10 cellular contexts compared by ENCODE assay signal in genomic region chr12:111636209-111636928, GRCh38. TPM values are rescaled to one million over a fixed set of nuclear protein-coding genes. Genes with fewer than 3 reads are reported as not detected.
DNase-seq lines count a peak whose midpoint lies in the region; ATAC-seq, FAIRE-seq and TF ChIP-seq lines count a peak whose summit lies in the region.
"Had no signal": no experiment of that assay in that cellular context is flagged by ENCODE, and none has a peak within 500 bp of the region (broad histone marks: within the 10 kb centered on the region; RNA-seq: fewer than 3 reads in every experiment).

No MANE protein-coding gene starts in this region.

- TF ChIP-seq CTCF in A549 (IDR thresholded peaks at IDR 0.05) (no peak), SK-N-SH (IDR thresholded peaks at IDR 0.05) (no peak)

- 0 out of 2 replicates have a peak overlapping the region, but pooled peaks have one; percentile 23 for H2AFZ ChIP-seq in SK-N-SH (ENCODE audit: low read depth)

- peaks cover 0 to 5% (median 0%) of the 10 kb centered on the region in 7 donors for H3K4me1 Mint-ChIP-seq in naive thymus-derived CD4-positive, alpha-beta T cell

- FAIRE-seq in A549 (lab: Jason Lieb, UNC), result no peak
- FAIRE-seq: TTC549 had no signal

- no peaks in the 10 kb centered on the region for H3K9me3 ChIP-seq in A549
- H3K9me3 ChIP-seq in SK-N-SH, result no peaks in the 10 kb centered on the region
- H3K9me3 ChIP-seq in naive thymus-derived CD4-positive, alpha-beta T cell (ENCODE audit: control insufficient read depth in 2 of 3, low read length in 3 of 3), result no peaks in the 10 kb centered on the region

- H3K4me3 Mint-ChIP-seq in naive thymus-derived CD4-positive, alpha-beta T cell, result no peak overlapping the region
- H3K4me3 Mint-ChIP-seq: B cell had no signal

- H3K27me3 Mint-ChIP-seq in naive thymus-derived CD4-positive, alpha-beta T cell, result no peaks in the 10 kb centered on the region
- H3K27me3 Mint-ChIP-seq: B cell had no signal

- H4K20me1 ChIP-seq in SK-N-SH (ENCODE audit: insufficient read depth), result no peaks in the 10 kb centered on the region

- H3K9me3 Mint-ChIP-seq in naive thymus-derived CD4-positive, alpha-beta T cell, result no peaks in the 10 kb centered on the region

- H3K4me3 ChIP-seq in A549, result no peak overlapping the region
- H3K4me3 ChIP-seq in SK-N-SH (ENCODE audit: low read depth in 2 of 2, low read length in 1 of 2), result no peak overlapping the region
- no peak overlapping the region for H3K4me3 ChIP-seq in naive thymus-derived CD4-positive, alpha-beta T cell (ENCODE audit: low read length)

- H3F3A ChIP-seq in SK-N-SH (replicated peaks; ENCODE audit: insufficient read depth), result peaks cover 4% of the 10 kb centered on the region

- POLR2A ChIA-PET in A549 (lab: Yijun Ruan, JAX) (no interaction called here), SK-N-SH (lab: Yijun Ruan, JAX) (interaction anchor here (1.0 kb wide), 1 partner anchor 8 kb away, joined by 3 read pairs; no protein-coding TSS in a partner anchor)
- POLR2A ChIA-PET in naive thymus-derived CD4-positive, alpha-beta T cell (lab: Charles Lee), result no interaction called here

- H3K9me2 ChIP-seq in SK-N-SH, result no peaks in the 10 kb centered on the region

- ATAC-seq in A549, result peak; percentile 15 to 39; a peak in 2 of 6 replicates
- no peak for ATAC-seq in naive thymus-derived CD4-positive, alpha-beta T cell
- no peak for ATAC-seq in HG02763 (IDR thresholded peaks at IDR 0.05; ENCODE audit: unreplicated experiment)

- H3K27ac ChIP-seq in A549 (no peak overlapping the region), SK-N-SH (ENCODE audit: low read depth in 2 of 2, low read length in 1 of 2) (peak overlapping the region in 1 of 2 experiments; percentile 24; a peak in 2 of 4 replicates)
- peak overlapping the region; percentile 7 for H3K27ac ChIP-seq in naive thymus-derived CD4-positive, alpha-beta T cell (ENCODE audit: low read depth, low read length)

- WGBS in A549 (ENCODE audit: missing lambda C conversion rate), result 85% methylated on average over 19 of the region's 19 CpGs
- 55% methylated on average over 19 of the region's 19 CpGs for whole genome bisulfite sequencing in SK-N-SH (ENCODE audit: low lambda C conversion rate)

- CTCF ChIA-PET in A549 (lab: Yijun Ruan, JAX) (no interaction called here), SK-N-SH (lab: Yijun Ruan, JAX) (interaction anchor here (0.7 to 1.2 kb wide), 2 partner anchors 116 to 239 kb away, joined by 3 to 8 read pairs; no protein-coding TSS in a partner anchor)
- CTCF ChIA-PET in naive thymus-derived CD4-positive, alpha-beta T cell (lab: Charles Lee), result no interaction called here

- no peaks in the 10 kb centered on the region for H3K27me3 ChIP-seq in SK-N-SH (ENCODE audit: insufficient read depth)
- H3K27me3 ChIP-seq in naive thymus-derived CD4-positive, alpha-beta T cell (ENCODE audit: control insufficient read depth in 2 of 2, insufficient read depth in 2 of 2, low read length in 2 of 2), result no peaks in the 10 kb centered on the region

- intact Hi-C loops in naive thymus-derived CD4-positive, alpha-beta T cell (cut with micrococcal nuclease), result no loop called here

- no peaks in the 10 kb centered on the region for H3K79me2 ChIP-seq in SK-N-SH (ENCODE audit: insufficient read depth)

- no peak overlapping the region for H3K9ac ChIP-seq in SK-N-SH

- no peak for TF ChIP-seq EP300 in A549 (IDR thresholded peaks at IDR 0.05)
- TF ChIP-seq EP300 in SK-N-SH (IDR thresholded peaks at IDR 0.05; ENCODE audit: borderline replicate concordance in 1 of 2, low read depth in 1 of 2, low read length in 1 of 2), result no peak

- no peak for TF ChIP-seq POLR2A in A549 (IDR thresholded peaks at IDR 0.05; ENCODE audit: low read length)

- peaks cover 0 to 7% (median 0%) of the 10 kb centered on the region in 5 donors for H3K36me3 Mint-ChIP-seq in naive thymus-derived CD4-positive, alpha-beta T cell

- TF ChIP-seq RAD21 in A549 (conservative IDR thresholded peaks at IDR 0.05 in 1 of 2, IDR thresholded peaks at IDR 0.05 in 1 of 2) (no peak), SK-N-SH (IDR thresholded peaks at IDR 0.05; ENCODE audit: low read length) (no peak)

- DNase-seq in A549 (ENCODE audit: low read depth in 1 of 2, low spot score in 1 of 2) (no peak), SK-N-SH (peak; percentile 55), globus pallidus (ENCODE audit: low spot score) (peak; percentile 60), NCI-H526 treated with DMSO at 0.1 percent for 48 hours (lab: John Stamatoyannopoulos, UW) (no peak), cortex of kidney (lab: John Stamatoyannopoulos, UW) (no peak), GOT3 (lab: John Stamatoyannopoulos, UW) (no peak)
- no peak for DNase-seq in naive thymus-derived CD4-positive, alpha-beta T cell

- H3K36me3 ChIP-seq in SK-N-SH (replicated peaks in 1 of 2; ENCODE audit: control insufficient read depth in 1 of 2, insufficient read depth in 2 of 2, low read length in 1 of 2), result peaks cover 0 to 4% of the 10 kb centered on the region in 2 experiments
- no peaks in the 10 kb centered on the region for H3K36me3 ChIP-seq in naive thymus-derived CD4-positive, alpha-beta T cell (ENCODE audit: control insufficient read depth in 2 of 3, insufficient read depth in 3 of 3, low read length in 3 of 3)

- H3K27ac Mint-ChIP-seq in naive thymus-derived CD4-positive, alpha-beta T cell, result no peak overlapping the region
- H3K27ac Mint-ChIP-seq: B cell had no signal

- H3K4me2 ChIP-seq in A549 (no peak overlapping the region), SK-N-SH (no peak overlapping the region)

- H3K4me1 ChIP-seq in A549 (no peaks in the 10 kb centered on the region), SK-N-SH (ENCODE audit: control insufficient read depth in 1 of 2, insufficient read depth in 2 of 2, low read depth in 1 of 2, low read length in 1 of 2) (peaks cover 9 to 11% of the 10 kb centered on the region in 2 experiments; a peak in 2 of 4 replicates)
- H3K4me1 ChIP-seq in naive thymus-derived CD4-positive, alpha-beta T cell (ENCODE audit: control insufficient read depth in 2 of 2, insufficient read depth in 2 of 2, low read length in 2 of 2), result no peaks in the 10 kb centered on the region

TF ChIP-seq in A549, 52 proteins besides CTCF, POLR2A, EP300 and RAD21 (continues in another document):
- TF ChIP-seq SMC3 (IDR thresholded peaks at IDR 0.05) (no peak), USF2 (IDR thresholded peaks at IDR 0.05) (no peak), TFCP2L1 (CRISPR knock-in tag; IDR thresholded peaks at IDR 0.05) (no peak), KDM5A (IDR thresholded peaks at IDR 0.05) (no peak)

TF ChIP-seq in SK-N-SH, 30 proteins besides CTCF, POLR2A, EP300 and RAD21:
- TF ChIP-seq MEF2A (IDR thresholded peaks at IDR 0.05; ENCODE audit: borderline replicate concordance, low read depth) (no peak), FOSL2 (IDR thresholded peaks at IDR 0.05; ENCODE audit: borderline replicate concordance, low read depth) (no peak), SIN3A (IDR thresholded peaks at IDR 0.05; ENCODE audit: borderline replicate concordance, low read depth, low read length) (no peak), MXI1 (IDR thresholded peaks at IDR 0.05; ENCODE audit: low read depth, low read length) (0 out of 2 replicates have a peak, but pooled peaks have one; percentile 27)

RNA-seq across cellular contexts. Expression of gene ATXN2, which starts 37.3 kb away (rescaled TPM):
- polyA plus RNA-seq in A549 (2011; rRNA removed), result 24.8 and 42.3 TPM in 2 replicates
- 42.4 and 49.7 TPM in 2 replicates for polyA plus RNA-seq in A549 (2012; cell fraction: cytosol; rRNA removed)
- 117 and 160 TPM in 2 replicates for polyA plus RNA-seq in A549 (2012; cell fraction: nucleus; rRNA removed)
- polyA plus RNA-seq in A549 (2017; fragmentation: RNase III; extraction: RNeasy Plus Mini Kit Qiagen cat#74134 plus additional on column Dnase treatment), result 29.5 to 31.9 TPM (median 30.6 TPM) in 3 replicates
- 110 and 112 TPM in 2 replicates for polyA minus RNA-seq in A549 (2011; rRNA and poly(A)+ RNA removed)
- 22.8 and 35.7 TPM in 2 replicates for polyA plus RNA-seq in SK-N-SH (2012; rRNA removed)
- 25.2 and 31.2 TPM in 2 replicates for polyA plus RNA-seq in SK-N-SH (2012; cell fraction: cytosol; rRNA removed)
- polyA plus RNA-seq in SK-N-SH (2012; cell fraction: nucleus; rRNA removed), result 114 and 133 TPM in 2 replicates
- total RNA-seq in naive thymus-derived CD4-positive, alpha-beta T cell, result 10 to 100 TPM; 39.7 to 71.9 (median 52.8) TPM
- polyA plus RNA-seq in naive thymus-derived CD4-positive, alpha-beta T cell, result 10 to 100 TPM; 23.9 to 32.2 TPM

RNA-seq across cellular contexts. Expression of gene BRAP, which starts 49.4 kb away (rescaled TPM):
- polyA plus RNA-seq in A549 (2011; rRNA removed) (25.2 and 29.7 TPM in 2 replicates), A549 (2017; fragmentation: RNase III; extraction: RNeasy Plus Mini Kit Qiagen cat#74134 plus additional on column Dnase treatment) (12.8 to 13.0 TPM (median 13.0 TPM) in 3 replicates), SK-N-SH (2012; rRNA removed) (11.4 and 11.7 TPM in 2 replicates)
- 10.6 and 12.1 TPM in 2 replicates for polyA plus RNA-seq in A549 (2012; cell fraction: cytosol; rRNA removed)
- polyA plus RNA-seq in A549 (2012; cell fraction: nucleus; rRNA removed), result 6.5 and 9.2 TPM in 2 replicates
- 28.6 and 30.5 TPM in 2 replicates for polyA minus RNA-seq in A549 (2011; rRNA and poly(A)+ RNA removed)
- polyA plus RNA-seq in SK-N-SH (2012; cell fraction: cytosol; rRNA removed), result 13.8 and 14.4 TPM in 2 replicates
- 10.4 and 12.4 TPM in 2 replicates for polyA plus RNA-seq in SK-N-SH (2012; cell fraction: nucleus; rRNA removed)
- total RNA-seq in naive thymus-derived CD4-positive, alpha-beta T cell, result 10 to 100 TPM; 19.5 to 25.5 (median 23.0) TPM
- polyA plus RNA-seq in naive thymus-derived CD4-positive, alpha-beta T cell, result 10 to 100 TPM; 19.4 to 27.3 TPM

RNA-seq across cellular contexts. Expression of gene ACAD10, which starts 49.5 kb away (rescaled TPM):
- polyA plus RNA-seq in A549 (2011; rRNA removed), result 22.0 and 32.6 TPM in 2 replicates
- polyA plus RNA-seq in A549 (2012; cell fraction: cytosol; rRNA removed), result 15.7 and 18.0 TPM in 2 replicates
- polyA plus RNA-seq in A549 (2012; cell fraction: nucleus; rRNA removed), result 80.7 and 89.7 TPM in 2 replicates
- 13.6 to 15.2 TPM (median 15.1 TPM) in 3 replicates for polyA plus RNA-seq in A549 (2017; fragmentation: RNase III; extraction: RNeasy Plus Mini Kit Qiagen cat#74134 plus additional on column Dnase treatment)
- 40.3 and 42.6 TPM in 2 replicates for polyA minus RNA-seq in A549 (2011; rRNA and poly(A)+ RNA removed)
- 24.6 and 29.0 TPM in 2 replicates for polyA plus RNA-seq in SK-N-SH (2012; rRNA removed)
- polyA plus RNA-seq in SK-N-SH (2012; cell fraction: cytosol; rRNA removed), result 9.5 and 13.2 TPM in 2 replicates
- 112 and 115 TPM in 2 replicates for polyA plus RNA-seq in SK-N-SH (2012; cell fraction: nucleus; rRNA removed)
- 10 to 100 TPM; 28.4 to 65.3 (median 36.0) TPM for total RNA-seq in naive thymus-derived CD4-positive, alpha-beta T cell
- 10 to 100 TPM; 10.4 to 18.2 TPM for polyA plus RNA-seq in naive thymus-derived CD4-positive, alpha-beta T cell

Comparison
In these comparisons a context has a peak if more than half of its experiments do, and no peak if none do; other contexts are left out.
1. ATAC-seq: peak in A549 (2 of 2); none in naive thymus-derived CD4-positive, alpha-beta T cell (single experiment) and HG02763 (single experiment).
2. DNase-seq: peak in SK-N-SH (single experiment) and globus pallidus (single experiment); none in A549 (0 of 2), naive thymus-derived CD4-positive, alpha-beta T cell (0 of 9), NCI-H526 treated with DMSO at 0.1 percent for 48 hours (single experiment), cortex of kidney (single experiment) and GOT3 (single experiment).